27 cellular contexts compared by ENCODE assay signal in the genomic region with DNA sequence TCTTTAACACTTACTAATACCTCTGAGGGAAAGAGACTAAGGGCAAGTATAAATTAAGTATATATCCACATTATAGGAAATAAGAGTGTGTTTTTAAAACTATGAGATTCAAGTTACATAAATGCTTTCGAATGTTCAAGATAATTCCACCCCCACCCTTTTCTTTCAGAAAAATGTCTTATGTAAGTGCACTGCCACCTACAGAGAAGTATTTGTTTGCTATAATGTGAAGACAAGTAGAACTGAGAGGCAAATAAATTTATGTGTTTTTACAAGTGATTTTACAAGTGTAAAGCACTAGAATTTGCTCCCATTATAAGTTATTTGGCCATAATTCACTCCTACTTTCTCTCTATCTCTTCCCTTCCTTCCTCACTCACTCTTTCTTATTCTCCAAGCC.
DNase-seq lines count a peak whose midpoint lies in the region; ATAC-seq, FAIRE-seq and TF ChIP-seq lines count a peak whose summit lies in the region.
"Had no signal": no experiment of that assay in that cellular context is flagged by ENCODE, and none has a peak within 500 bp of the region (broad histone marks: within the 10 kb centered on the region; RNA-seq: fewer than 3 reads in every experiment).

No MANE protein-coding gene starts in this region.

- POLR2A ChIA-PET in A549 (lab: Yijun Ruan, JAX), result no interaction called here
- POLR2A ChIA-PET in HEK293T (lab: Yijun Ruan, JAX), result no interaction called here

- no peak overlapping the region for H3K4me3 ChIP-seq in A549
- H3K4me3 ChIP-seq in RWPE2 (ENCODE audit: severe bottlenecking), result no peak overlapping the region
- H3K4me3 ChIP-seq in fibroblast of lung (replicated peaks in 1 of 4; ENCODE audit: control extremely low read depth in 1 of 4, insufficient read depth in 1 of 4, low read depth in 3 of 4, low read length in 4 of 4), result no peak overlapping the region
- H3K4me3 ChIP-seq: ascending aorta, stomach, thyroid gland had no signal

- no peaks in the 10 kb centered on the region for H3K79me2 ChIP-seq in fibroblast of lung (ENCODE audit: control insufficient read depth, insufficient read depth, low read length)

- peaks cover 8% of the 10 kb centered on the region for H3K9me3 Mint-ChIP-seq in stimulated activated memory B cell treated with anti-CD40 and anti-IgM and Interleukin-4, amounts not matched to agents 10 μg/mL and 1 μg/mL and 100 μg/mL, for 72 hours
- H3K9me3 Mint-ChIP-seq: CD8-positive, alpha-beta memory T cell had no signal

- peaks cover 13% of the 10 kb centered on the region for H3K4me1 Mint-ChIP-seq in stimulated activated memory B cell treated with anti-CD40 and anti-IgM and Interleukin-4, amounts not matched to agents 10 μg/mL and 1 μg/mL and 100 μg/mL, for 72 hours

- DNase-seq in A549 (ENCODE audit: low read depth in 1 of 2, low spot score in 1 of 2) (no peak), HEK293T (ENCODE audit: extremely low spot score) (no peak), RWPE2 (ENCODE audit: low spot score) (no peak), fibroblast of lung (ENCODE audit: low read depth in 2 of 2) (peak; percentile 0 to 11), T-helper 9 cell (no peak)
- DNase-seq in activated CD8-positive, alpha-beta memory T cell treated with anti-CD3 and anti-CD28 coated beads for 24 hours, result no peak
- DNase-seq: activated CD4-positive, alpha-beta T cell treated with anti-CD3 and anti-CD28 coated beads for 4 hours; activated effector memory CD4-positive, alpha-beta T cell treated with anti-CD3 and anti-CD28 coated beads, Interleukin-2, amount 50 U/mL, for 16 hours; activated naive CD8-positive, alpha-beta T cell treated with anti-CD3 and anti-CD28 coated beads for 36 hours; activated T-cell treated with anti-CD3 and anti-CD28 coated beads, Interleukin-2, amount 50 U/mL, for 1 hour; CD8-positive, alpha-beta memory T cell; DMS153; H7; KG1; naive thymus-derived CD8-positive, alpha-beta T cell; NCI-H1048; NCI-H1694; occipital lobe; SK-N-SH; small intestine; stimulated activated CD8-positive, alpha-beta memory T cell treated with anti-CD3 and anti-CD28 coated beads, Interleukin-4, amount 100 ng/mL, for 48 hours; stomach; T-helper 17 cell; thyroid gland had no signal

- no peaks in the 10 kb centered on the region for H3K27me3 ChIP-seq in RWPE2 (ENCODE audit: insufficient read depth, poor library complexity, severe bottlenecking)
- H3K27me3 ChIP-seq in fibroblast of lung (ENCODE audit: control insufficient read depth, insufficient read depth, low read length), result no peaks in the 10 kb centered on the region
- H3K27me3 ChIP-seq: ascending aorta, stomach, thyroid gland had no signal

- H3K27me3 Mint-ChIP-seq in stimulated activated memory B cell treated with anti-CD40 and anti-IgM and Interleukin-4, amounts not matched to agents 10 μg/mL and 1 μg/mL and 100 μg/mL, for 72 hours, result no peaks in the 10 kb centered on the region
- H3K27me3 Mint-ChIP-seq: activated naive CD8-positive, alpha-beta T cell treated with anti-CD3 and anti-CD28 coated beads for 36 hours had no signal

- H3K36me3 ChIP-seq in RWPE2 (ENCODE audit: low read depth), result no peaks in the 10 kb centered on the region
- H3K36me3 ChIP-seq in fibroblast of lung (ENCODE audit: control insufficient read depth, insufficient read depth, low read length), result no peaks in the 10 kb centered on the region
- H3K36me3 ChIP-seq: ascending aorta, stomach, thyroid gland had no signal

- TF ChIP-seq CTCF in A549 (IDR thresholded peaks at IDR 0.05) (no peak), RWPE2 (IDR thresholded peaks at IDR 0.05; ENCODE audit: poor library complexity, severe bottlenecking) (peak; percentile 32), fibroblast of lung (conservative IDR thresholded peaks at IDR 0.05 in 1 of 2, IDR thresholded peaks at IDR 0.05 in 1 of 2; ENCODE audit: low read depth in 1 of 2, low read length in 2 of 2) (no peak)

- peaks cover 29% of the 10 kb centered on the region for H3K36me3 Mint-ChIP-seq in stimulated activated memory B cell treated with anti-CD40 and anti-IgM and Interleukin-4, amounts not matched to agents 10 μg/mL and 1 μg/mL and 100 μg/mL, for 72 hours

- H3K27ac ChIP-seq in A549, result no peak overlapping the region
- no peak overlapping the region for H3K27ac ChIP-seq in RWPE2 (ENCODE audit: poor library complexity, severe bottlenecking)
- no peak overlapping the region for H3K27ac ChIP-seq in fibroblast of lung (ENCODE audit: insufficient read depth, low read length)
- H3K27ac ChIP-seq: ascending aorta, stomach, thyroid gland had no signal

- TF ChIP-seq EP300 in A549 (IDR thresholded peaks at IDR 0.05), result no peak

- no peaks in the 10 kb centered on the region for H3K4me1 ChIP-seq in A549
- H3K4me1 ChIP-seq in RWPE2 (ENCODE audit: insufficient read depth, poor library complexity, severe bottlenecking), result peaks cover 10% of the 10 kb centered on the region
- H3K4me1 ChIP-seq in fibroblast of lung (ENCODE audit: control insufficient read depth, extremely low read depth, insufficient read depth, low read length), result no peaks in the 10 kb centered on the region
- H3K4me1 ChIP-seq: ascending aorta, stomach, thyroid gland had no signal

- no peak for TF ChIP-seq POLR2A in A549 (IDR thresholded peaks at IDR 0.05; ENCODE audit: low read length)

- peak; percentile 7 for FAIRE-seq in A549 (lab: Jason Lieb, UNC)

- no peak overlapping the region for H3K4me3 Mint-ChIP-seq in stimulated activated memory B cell treated with anti-CD40 and anti-IgM and Interleukin-4, amounts not matched to agents 10 μg/mL and 1 μg/mL and 100 μg/mL, for 72 hours
- H3K4me3 Mint-ChIP-seq: activated naive CD8-positive, alpha-beta T cell treated with anti-CD3 and anti-CD28 coated beads for 36 hours; CD8-positive, alpha-beta memory T cell; naive thymus-derived CD8-positive, alpha-beta T cell; T-helper 17 cell had no signal

- no peak overlapping the region for H3K9ac ChIP-seq in fibroblast of lung (ENCODE audit: insufficient read depth, low read length)
- H3K9ac ChIP-seq: SK-N-SH had no signal

- H3K4me2 ChIP-seq in A549, result no peak overlapping the region
- H3K4me2 ChIP-seq in fibroblast of lung (ENCODE audit: extremely low read depth, insufficient read depth, low read length), result no peak overlapping the region
- H3K4me2 ChIP-seq: SK-N-SH had no signal

- TF ChIP-seq RAD21 in A549 (conservative IDR thresholded peaks at IDR 0.05 in 1 of 2, IDR thresholded peaks at IDR 0.05 in 1 of 2), result no peak

- H2AFZ ChIP-seq in fibroblast of lung (ENCODE audit: low read length), result no peak overlapping the region

- ATAC-seq in A549 (no peak), RWPE2 (ENCODE audit: low read depth) (no peak), HG03342 (IDR thresholded peaks at IDR 0.05; ENCODE audit: unreplicated experiment) (no peak)
- no peak for ATAC-seq in stimulated activated memory B cell treated with anti-CD40 and anti-IgM and Interleukin-4, amounts not matched to agents 10 μg/mL and 1 μg/mL and 100 μg/mL, for 72 hours
- ATAC-seq: naive thymus-derived CD8-positive, alpha-beta T cell; T-helper 17 cell had no signal

- CTCF ChIA-PET in A549 (lab: Yijun Ruan, JAX), result no interaction called here
- CTCF ChIA-PET in HEK293T (lab: Yijun Ruan, JAX), result no interaction called here

- H3K9me3 ChIP-seq in A549 (no peaks in the 10 kb centered on the region), RWPE2 (ENCODE audit: severe bottlenecking) (no peaks in the 10 kb centered on the region), fibroblast of lung (ENCODE audit: control insufficient read depth, insufficient read depth, low read depth, low read length) (no peaks in the 10 kb centered on the region)
- H3K9me3 ChIP-seq: ascending aorta, SK-N-SH, stomach, thyroid gland had no signal

- no peaks in the 10 kb centered on the region for H4K20me1 ChIP-seq in fibroblast of lung (ENCODE audit: control insufficient read depth, extremely low read depth, insufficient read depth, low read length)

- 6% methylated on average over 1 of the region's 1 CpG for WGBS in A549 (ENCODE audit: missing lambda C conversion rate)

- H3K27ac Mint-ChIP-seq in stimulated activated memory B cell treated with anti-CD40 and anti-IgM and Interleukin-4, amounts not matched to agents 10 μg/mL and 1 μg/mL and 100 μg/mL, for 72 hours, result no peak overlapping the region
- H3K27ac Mint-ChIP-seq: activated naive CD8-positive, alpha-beta T cell treated with anti-CD3 and anti-CD28 coated beads for 36 hours; CD8-positive, alpha-beta memory T cell; naive thymus-derived CD8-positive, alpha-beta T cell; T-helper 17 cell had no signal

TF ChIP-seq in A549, 52 proteins besides CTCF, POLR2A, EP300 and RAD21 (continues in another document):
- TF ChIP-seq HOXB5 (CRISPR knock-in tag; IDR thresholded peaks at IDR 0.05) (no peak), FOSB (CRISPR knock-in tag; IDR thresholded peaks at IDR 0.05) (no peak)
- TF ChIP-seq, protein P1, sequence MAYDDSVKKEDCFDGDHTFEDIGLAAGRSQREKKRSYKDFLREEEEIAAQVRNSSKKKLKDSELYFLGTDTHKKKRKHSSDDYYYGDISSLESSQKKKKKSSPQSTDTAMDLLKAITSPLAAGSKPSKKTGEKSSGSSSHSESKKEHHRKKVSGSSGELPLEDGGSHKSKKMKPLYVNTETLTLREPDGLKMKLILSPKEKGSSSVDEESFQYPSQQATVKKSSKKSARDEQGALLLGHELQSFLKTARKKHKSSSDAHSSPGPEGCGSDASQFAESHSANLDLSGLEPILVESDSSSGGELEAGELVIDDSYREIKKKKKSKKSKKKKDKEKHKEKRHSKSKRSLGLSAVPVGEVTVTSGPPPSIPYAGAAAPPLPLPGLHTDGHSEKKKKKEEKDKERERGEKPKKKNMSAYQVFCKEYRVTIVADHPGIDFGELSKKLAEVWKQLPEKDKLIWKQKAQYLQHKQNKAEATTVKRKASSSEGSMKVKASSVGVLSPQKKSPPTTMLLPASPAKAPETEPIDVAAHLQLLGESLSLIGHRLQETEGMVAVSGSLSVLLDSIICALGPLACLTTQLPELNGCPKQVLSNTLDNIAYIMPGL (CRISPR knock-in tag; IDR thresholded peaks at IDR 0.05; ENCODE audit: borderline replicate concordance), result no peak

TF ChIP-seq in HEK293T, 16 proteins besides CTCF, POLR2A, EP300 and RAD21 (continues in another document):
- TF ChIP-seq FOXA1 (IDR thresholded peaks at IDR 0.05) (no peak), FOXM1 (IDR thresholded peaks at IDR 0.05; ENCODE audit: borderline replicate concordance) (no peak), ZNF384 (IDR thresholded peaks at IDR 0.05) (peak; percentile 15; the same call in 1 of the 2 replicates), TARDBP (IDR thresholded peaks at IDR 0.05) (no peak), CTBP1 (IDR thresholded peaks at IDR 0.05; ENCODE audit: borderline replicate concordance) (0 out of 2 replicates have a peak, but pooled peaks have one; percentile 38), SP1 (IDR thresholded peaks at IDR 0.05) (no peak)

Comparison
In these comparisons a context has a peak if more than half of its experiments do, and no peak if none do; other contexts are left out.
1. DNase-seq: peak in fibroblast of lung (2 of 2); none in A549 (0 of 2), HEK293T (single experiment), RWPE2 (single experiment), T-helper 9 cell (single experiment) and activated CD8-positive, alpha-beta memory T cell treated with anti-CD3 and anti-CD28 coated beads for 24 hours (single experiment).